1 cellular context compared by ENCODE assay signal in the genomic region with DNA sequence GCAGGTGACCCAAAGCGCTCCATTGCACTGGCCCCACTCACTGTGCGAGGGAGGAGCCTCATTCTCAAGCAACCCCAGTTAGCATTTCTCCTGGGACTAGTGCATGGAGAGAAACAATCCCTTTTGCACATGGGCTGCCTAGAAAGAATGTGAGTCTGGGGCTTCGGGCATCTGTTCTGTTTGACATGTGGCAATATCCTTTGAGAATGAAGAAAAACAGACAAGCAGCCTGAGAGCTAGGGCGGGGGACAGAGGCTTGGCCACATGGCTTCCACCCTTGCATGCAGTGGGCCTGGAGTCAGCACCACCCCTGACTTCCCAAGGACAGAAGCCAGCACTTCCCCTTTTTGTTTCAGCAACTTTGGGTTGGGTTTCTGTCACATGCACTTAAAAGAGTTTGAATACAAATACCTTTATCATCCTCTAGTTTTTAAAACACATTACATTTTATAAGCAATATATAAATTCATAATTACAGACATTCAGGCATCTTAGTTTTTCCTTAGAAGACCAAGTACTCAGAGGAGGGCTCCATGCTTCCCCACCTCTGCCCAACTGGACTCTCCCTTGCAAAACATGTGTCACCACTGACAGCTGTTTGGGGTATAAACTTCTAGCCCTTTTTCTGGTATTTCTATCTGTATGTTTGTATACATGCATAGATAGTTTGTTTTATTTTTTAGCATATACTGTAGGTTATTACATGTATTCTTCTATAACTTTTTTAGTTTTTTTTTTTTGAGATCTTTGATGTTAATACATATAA.
TF ChIP-seq lines count a peak whose summit lies in the region.

No MANE protein-coding gene starts in this region.

TF ChIP-seq in K562, 482 proteins besides CTCF, POLR2A, EP300 and RAD21 (continued from another document):
- TF ChIP-seq, protein P1, sequence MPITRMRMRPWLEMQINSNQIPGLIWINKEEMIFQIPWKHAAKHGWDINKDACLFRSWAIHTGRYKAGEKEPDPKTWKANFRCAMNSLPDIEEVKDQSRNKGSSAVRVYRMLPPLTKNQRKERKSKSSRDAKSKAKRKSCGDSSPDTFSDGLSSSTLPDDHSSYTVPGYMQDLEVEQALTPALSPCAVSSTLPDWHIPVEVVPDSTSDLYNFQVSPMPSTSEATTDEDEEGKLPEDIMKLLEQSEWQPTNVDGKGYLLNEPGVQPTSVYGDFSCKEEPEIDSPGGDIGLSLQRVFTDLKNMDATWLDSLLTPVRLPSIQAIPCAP (CRISPR knock-in tag; IDR thresholded peaks at IDR 0.05; ENCODE audit: borderline replicate concordance), result no peak
- TF ChIP-seq EHMT2 (IDR thresholded peaks at IDR 0.05), result no peak
- no peak for TF ChIP-seq ZEB2 (IDR thresholded peaks at IDR 0.05)
- no peak for TF ChIP-seq MTA1 (IDR thresholded peaks at IDR 0.05; ENCODE audit: borderline replicate concordance)
- no peak for TF ChIP-seq ZNF282 (CRISPR knock-in tag; IDR thresholded peaks at IDR 0.05)
- no peak for TF ChIP-seq MTA3 (IDR thresholded peaks at IDR 0.05; ENCODE audit: borderline replicate concordance)
- TF ChIP-seq, protein P2, sequence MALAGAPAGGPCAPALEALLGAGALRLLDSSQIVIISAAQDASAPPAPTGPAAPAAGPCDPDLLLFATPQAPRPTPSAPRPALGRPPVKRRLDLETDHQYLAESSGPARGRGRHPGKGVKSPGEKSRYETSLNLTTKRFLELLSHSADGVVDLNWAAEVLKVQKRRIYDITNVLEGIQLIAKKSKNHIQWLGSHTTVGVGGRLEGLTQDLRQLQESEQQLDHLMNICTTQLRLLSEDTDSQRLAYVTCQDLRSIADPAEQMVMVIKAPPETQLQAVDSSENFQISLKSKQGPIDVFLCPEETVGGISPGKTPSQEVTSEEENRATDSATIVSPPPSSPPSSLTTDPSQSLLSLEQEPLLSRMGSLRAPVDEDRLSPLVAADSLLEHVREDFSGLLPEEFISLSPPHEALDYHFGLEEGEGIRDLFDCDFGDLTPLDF (CRISPR knock-in tag; IDR thresholded peaks at IDR 0.05), result no peak
- TF ChIP-seq MYC (IDR thresholded peaks at IDR 0.05; ENCODE audit: low read depth, low read length), result peak; percentile 70
- TF ChIP-seq MYC (CRISPR knock-in tag; IDR thresholded peaks at IDR 0.05; ENCODE audit: borderline replicate concordance, low read depth), result no peak
- no peak for TF ChIP-seq ZZZ3 (IDR thresholded peaks at IDR 0.05)
- TF ChIP-seq CEBPB (tag; IDR thresholded peaks at IDR 0.05), result peak; percentile 25; the same call in 1 of the 2 replicates
- TF ChIP-seq RBM39 (optimal IDR thresholded peaks at IDR 0.05; ENCODE audit: low read depth, low read length), result no peak
- no peak for TF ChIP-seq RNF2 (IDR thresholded peaks at IDR 0.05)
- TF ChIP-seq STAT5B (CRISPR knock-in tag; IDR thresholded peaks at IDR 0.05), result no peak
- TF ChIP-seq FUS (optimal IDR thresholded peaks at IDR 0.05; ENCODE audit: low read depth, low read length), result no peak
- no peak for TF ChIP-seq TOE1 (IDR thresholded peaks at IDR 0.05; ENCODE audit: borderline replicate concordance)
- TF ChIP-seq TOE1 (CRISPR knock-in tag; IDR thresholded peaks at IDR 0.05; ENCODE audit: borderline replicate concordance, low read depth), result no peak
- TF ChIP-seq PRPF4 (IDR thresholded peaks at IDR 0.05; ENCODE audit: insufficient read depth, low read depth, low read length, poor library complexity, severe bottlenecking), result no peak
- no peak for TF ChIP-seq ZNF217 (CRISPR knock-in tag; IDR thresholded peaks at IDR 0.05)
- no peak for TF ChIP-seq ZNF445 (CRISPR knock-in tag; IDR thresholded peaks at IDR 0.05; ENCODE audit: low read depth)
- TF ChIP-seq, protein P3, sequence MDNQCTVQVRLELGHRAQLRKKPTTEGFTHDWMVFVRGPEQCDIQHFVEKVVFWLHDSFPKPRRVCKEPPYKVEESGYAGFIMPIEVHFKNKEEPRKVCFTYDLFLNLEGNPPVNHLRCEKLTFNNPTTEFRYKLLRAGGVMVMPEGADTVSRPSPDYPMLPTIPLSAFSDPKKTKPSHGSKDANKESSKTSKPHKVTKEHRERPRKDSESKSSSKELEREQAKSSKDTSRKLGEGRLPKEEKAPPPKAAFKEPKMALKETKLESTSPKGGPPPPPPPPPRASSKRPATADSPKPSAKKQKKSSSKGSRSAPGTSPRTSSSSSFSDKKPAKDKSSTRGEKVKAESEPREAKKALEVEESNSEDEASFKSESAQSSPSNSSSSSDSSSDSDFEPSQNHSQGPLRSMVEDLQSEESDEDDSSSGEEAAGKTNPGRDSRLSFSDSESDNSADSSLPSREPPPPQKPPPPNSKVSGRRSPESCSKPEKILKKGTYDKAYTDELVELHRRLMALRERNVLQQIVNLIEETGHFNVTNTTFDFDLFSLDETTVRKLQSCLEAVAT (IDR thresholded peaks at IDR 0.05), result no peak
- TF ChIP-seq ARHGAP35 (IDR thresholded peaks at IDR 0.05; ENCODE audit: partially characterized antibody), result no peak
- no peak for TF ChIP-seq YY1 (IDR thresholded peaks at IDR 0.05; ENCODE audit: borderline replicate concordance in 1 of 3, control insufficient read depth in 1 of 3, extremely low read depth in 1 of 3, insufficient read depth in 3 of 3, insufficient read length in 1 of 3, insufficient replicate concordance in 2 of 3, low read depth in 1 of 3, low read length in 2 of 3)
- TF ChIP-seq, protein P4, sequence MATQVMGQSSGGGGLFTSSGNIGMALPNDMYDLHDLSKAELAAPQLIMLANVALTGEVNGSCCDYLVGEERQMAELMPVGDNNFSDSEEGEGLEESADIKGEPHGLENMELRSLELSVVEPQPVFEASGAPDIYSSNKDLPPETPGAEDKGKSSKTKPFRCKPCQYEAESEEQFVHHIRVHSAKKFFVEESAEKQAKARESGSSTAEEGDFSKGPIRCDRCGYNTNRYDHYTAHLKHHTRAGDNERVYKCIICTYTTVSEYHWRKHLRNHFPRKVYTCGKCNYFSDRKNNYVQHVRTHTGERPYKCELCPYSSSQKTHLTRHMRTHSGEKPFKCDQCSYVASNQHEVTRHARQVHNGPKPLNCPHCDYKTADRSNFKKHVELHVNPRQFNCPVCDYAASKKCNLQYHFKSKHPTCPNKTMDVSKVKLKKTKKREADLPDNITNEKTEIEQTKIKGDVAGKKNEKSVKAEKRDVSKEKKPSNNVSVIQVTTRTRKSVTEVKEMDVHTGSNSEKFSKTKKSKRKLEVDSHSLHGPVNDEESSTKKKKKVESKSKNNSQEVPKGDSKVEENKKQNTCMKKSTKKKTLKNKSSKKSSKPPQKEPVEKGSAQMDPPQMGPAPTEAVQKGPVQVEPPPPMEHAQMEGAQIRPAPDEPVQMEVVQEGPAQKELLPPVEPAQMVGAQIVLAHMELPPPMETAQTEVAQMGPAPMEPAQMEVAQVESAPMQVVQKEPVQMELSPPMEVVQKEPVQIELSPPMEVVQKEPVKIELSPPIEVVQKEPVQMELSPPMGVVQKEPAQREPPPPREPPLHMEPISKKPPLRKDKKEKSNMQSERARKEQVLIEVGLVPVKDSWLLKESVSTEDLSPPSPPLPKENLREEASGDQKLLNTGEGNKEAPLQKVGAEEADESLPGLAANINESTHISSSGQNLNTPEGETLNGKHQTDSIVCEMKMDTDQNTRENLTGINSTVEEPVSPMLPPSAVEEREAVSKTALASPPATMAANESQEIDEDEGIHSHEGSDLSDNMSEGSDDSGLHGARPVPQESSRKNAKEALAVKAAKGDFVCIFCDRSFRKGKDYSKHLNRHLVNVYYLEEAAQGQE (CRISPR knock-in tag; IDR thresholded peaks at IDR 0.05; ENCODE audit: low read depth), result no peak
- TF ChIP-seq, protein P5, sequence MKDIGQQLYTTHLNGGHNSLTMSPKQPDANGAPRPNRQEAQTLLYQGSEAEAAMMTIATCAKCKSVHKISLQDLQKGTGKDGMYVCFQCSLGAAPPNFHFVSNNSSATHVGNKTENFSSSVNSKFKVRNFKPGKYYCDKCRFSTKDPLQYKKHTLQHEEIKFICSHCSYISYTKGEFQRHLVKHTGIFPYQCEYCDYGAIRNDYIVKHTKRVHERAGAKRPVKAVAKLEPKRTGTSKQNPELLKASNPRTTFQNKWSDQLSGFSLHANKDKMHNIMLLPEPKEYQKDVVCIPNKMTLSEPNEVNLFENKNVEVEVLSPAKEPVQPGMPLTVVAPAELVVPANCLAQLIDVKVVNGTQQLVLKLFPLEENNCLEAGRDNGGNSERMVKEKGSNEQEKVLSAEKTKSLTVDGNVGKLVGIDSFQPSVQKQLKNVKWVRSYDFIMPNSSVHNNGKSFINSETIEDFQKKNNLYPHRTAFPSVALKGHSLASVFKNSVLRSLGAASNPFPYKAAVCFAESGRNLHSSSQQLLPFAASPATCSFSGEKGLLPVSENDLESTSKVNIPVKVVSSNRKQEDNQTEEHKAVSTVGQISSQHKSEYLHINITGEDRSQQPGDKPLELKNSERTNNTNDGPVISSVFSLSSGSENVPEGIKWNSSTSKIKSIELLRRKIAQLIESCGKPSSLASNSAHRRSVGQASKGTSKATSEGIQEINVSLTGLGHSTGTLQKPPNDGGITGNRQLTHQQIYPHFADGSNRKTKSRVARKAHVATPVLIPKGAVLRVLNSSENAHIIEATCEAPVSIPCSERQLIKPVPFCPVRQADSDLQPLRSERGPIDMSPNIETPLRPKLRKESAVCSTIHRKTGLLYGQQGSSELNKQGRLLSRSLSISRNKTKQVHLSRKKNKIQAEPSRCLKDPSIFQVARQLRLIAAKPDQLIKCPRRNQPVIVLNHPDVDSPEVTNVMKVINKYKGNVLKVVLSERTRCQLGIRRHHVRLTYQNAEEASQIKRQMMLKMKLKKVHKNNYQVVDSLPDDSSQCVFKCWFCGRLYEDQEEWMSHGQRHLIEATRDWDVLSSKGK (CRISPR knock-in tag; IDR thresholded peaks at IDR 0.05), result no peak
- TF ChIP-seq NR2C1 (IDR thresholded peaks at IDR 0.05), result no peak
- no peak for TF ChIP-seq NR2C1 (tag; IDR thresholded peaks at IDR 0.05)
- no peak for TF ChIP-seq TSC22D4 (tag; IDR thresholded peaks at IDR 0.05)
- TF ChIP-seq, protein P6, sequence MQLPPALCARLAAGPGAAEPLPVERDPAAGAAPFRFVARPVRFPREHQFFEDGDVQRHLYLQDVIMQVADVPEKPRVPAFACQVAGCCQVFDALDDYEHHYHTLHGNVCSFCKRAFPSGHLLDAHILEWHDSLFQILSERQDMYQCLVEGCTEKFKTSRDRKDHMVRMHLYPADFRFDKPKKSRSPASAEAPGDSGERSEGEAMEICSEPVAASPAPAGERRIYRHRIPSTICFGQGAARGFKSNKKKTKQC (CRISPR knock-in tag; IDR thresholded peaks at IDR 0.05), result no peak
- no peak for TF ChIP-seq HCFC1 (IDR thresholded peaks at IDR 0.05; ENCODE audit: low read depth, low read length)
